8 cellular contexts compared by ENCODE assay signal in genomic region chr11:113874096-113874919, GRCh38. TPM values are rescaled to one million over a fixed set of nuclear protein-coding genes. Genes with fewer than 3 reads are reported as not detected.
A peak's percentile ranks its signal among the peaks of the same experiment; 100 is the strongest.
DNase-seq lines count a peak whose midpoint lies in the region; ATAC-seq and TF ChIP-seq lines count a peak whose summit lies in the region.

No MANE protein-coding gene starts in this region.

- TF ChIP-seq CTCF in A673 (conservative IDR thresholded peaks at IDR 0.05; ENCODE audit: low read depth, low read length) (no peak), SK-N-SH (IDR thresholded peaks at IDR 0.05) (no peak), foreskin keratinocyte (conservative IDR thresholded peaks at IDR 0.05) (no peak)

- H3K79me2 ChIP-seq in SK-N-SH (ENCODE audit: insufficient read depth) = peaks cover 48% of the 10 kb centered on the region; the same call in 1 of the 2 replicates

- peak overlapping the region; percentile 76 for H3K27ac ChIP-seq in A673 (ENCODE audit: low read depth, low read length, poor library complexity, severe bottlenecking)
- no peak overlapping the region; a peak in 1 of 4 replicates for H3K27ac ChIP-seq in SK-N-SH (ENCODE audit: low read depth in 2 of 2, low read length in 1 of 2)
- H3K27ac ChIP-seq in foreskin keratinocyte = peak overlapping the region; percentile 48

- peak overlapping the region; percentile 90 for H2AFZ ChIP-seq in SK-N-SH (ENCODE audit: low read depth)

- CTCF ChIA-PET in A673 (lab: Charles Lee) (no interaction called here), SK-N-SH (lab: Yijun Ruan, JAX) (interaction anchor here (1.1 to 1.9 kb wide), 3 partner anchors 10 to 144 kb away, joined by 3 to 5 read pairs (median 3); no protein-coding TSS in a partner anchor)

- H3K36me3 ChIP-seq in A673 (ENCODE audit: insufficient read depth, low read length, poor library complexity, severe bottlenecking) = no peaks in the 10 kb centered on the region
- no peaks in the 10 kb centered on the region for H3K36me3 ChIP-seq in SK-N-SH (replicated peaks in 1 of 2; ENCODE audit: control insufficient read depth in 1 of 2, insufficient read depth in 2 of 2, low read length in 1 of 2)

- BruUV-seq in A673 (replicated peaks; lab: Mats Ljungman, UMichigan) = TSS peak; percentile 57

- H3K4me2 ChIP-seq in SK-N-SH = peak overlapping the region; percentile 71

- H3F3A ChIP-seq in SK-N-SH (replicated peaks; ENCODE audit: insufficient read depth) = no peaks in the 10 kb centered on the region

- POLR2A ChIA-PET in A673 (lab: Charles Lee; ENCODE audit: low non-redundant PET) = no interaction called here
- POLR2A ChIA-PET in SK-N-SH (lab: Yijun Ruan, JAX) = interaction anchor here (1.5 kb wide), 1 partner anchor 533 kb away, joined by 4 read pairs; no protein-coding TSS in a partner anchor

- no peaks in the 10 kb centered on the region for H3K27me3 ChIP-seq in A673 (replicated peaks; ENCODE audit: insufficient read depth, low read depth, low read length, poor library complexity)
- no peaks in the 10 kb centered on the region for H3K27me3 ChIP-seq in SK-N-SH (ENCODE audit: insufficient read depth)
- H3K27me3 ChIP-seq in foreskin keratinocyte = no peaks in the 10 kb centered on the region

- no peak for TF ChIP-seq RAD21 in SK-N-SH (IDR thresholded peaks at IDR 0.05; ENCODE audit: low read length)

- 78% methylated on average over 26 of the region's 26 CpGs for WGBS in SK-N-SH (ENCODE audit: low lambda C conversion rate)

- intact Hi-C loops in A673 (cut with micrococcal nuclease; ENCODE audit: unreplicated experiment) = no loop called here

- peak overlapping the region; percentile 79; the same call in 1 of the 2 replicates for H3K9ac ChIP-seq in SK-N-SH

- ATAC-seq in GM21381 (IDR thresholded peaks at IDR 0.05; ENCODE audit: unreplicated experiment) (peak; percentile 1), foreskin keratinocyte (peak; percentile 8)

- H3K4me3 ChIP-seq in A673 (ENCODE audit: low read depth, low read length, poor library complexity, severe bottlenecking) (peak overlapping the region; percentile 91), SK-N-SH (ENCODE audit: low read depth in 2 of 2, low read length in 1 of 2) (peak overlapping the region; percentile 67 to 76)

- H3K4me1 ChIP-seq in A673 (ENCODE audit: insufficient read depth, low read length, poor library complexity, severe bottlenecking) = peaks cover 23% of the 10 kb centered on the region
- peaks cover 8 to 10% of the 10 kb centered on the region in 2 experiments; a peak in 3 of 4 replicates for H3K4me1 ChIP-seq in SK-N-SH (ENCODE audit: control insufficient read depth in 1 of 2, insufficient read depth in 2 of 2, low read depth in 1 of 2, low read length in 1 of 2)
- H3K4me1 ChIP-seq in foreskin keratinocyte = peaks cover 7% of the 10 kb centered on the region

- TF ChIP-seq EP300 in SK-N-SH (IDR thresholded peaks at IDR 0.05; ENCODE audit: borderline replicate concordance in 1 of 2, low read depth in 1 of 2, low read length in 1 of 2) = no peak

- H3K9me3 ChIP-seq in A673 (ENCODE audit: low read depth, low read length, poor library complexity, severe bottlenecking) = no peaks in the 10 kb centered on the region
- no peaks in the 10 kb centered on the region for H3K9me3 ChIP-seq in SK-N-SH

- no peaks in the 10 kb centered on the region for H3K9me2 ChIP-seq in SK-N-SH

- H4K20me1 ChIP-seq in SK-N-SH (ENCODE audit: insufficient read depth) = no peaks in the 10 kb centered on the region

- DNase-seq in A673 (ENCODE audit: low spot score) (peak; percentile 38), SK-N-SH (no peak), foreskin keratinocyte (peak; percentile 14 to 38), putamen (ENCODE audit: low spot score) (peak; percentile 30), NK-92 (lab: John Stamatoyannopoulos, UW; ENCODE audit: unreplicated experiment) (no peak), NCI-H2107 (lab: John Stamatoyannopoulos, UW) (no peak)
- DNase-seq in stimulated activated CD4-positive, alpha-beta T cell treated with anti-CD3 and anti-CD28 coated beads, Interleukin-2, amount 100 ng/mL, for 48 hours = no peak

TF ChIP-seq in SK-N-SH, 30 proteins besides CTCF, POLR2A, EP300 and RAD21:
- no peak for TF ChIP-seq JUND (IDR thresholded peaks at IDR 0.05)
- no peak for TF ChIP-seq NFIC (IDR thresholded peaks at IDR 0.05; ENCODE audit: borderline replicate concordance)
- no peak for TF ChIP-seq FOXM1 (IDR thresholded peaks at IDR 0.05; ENCODE audit: low read depth)
- TF ChIP-seq SIN3A (IDR thresholded peaks at IDR 0.05; ENCODE audit: borderline replicate concordance, low read depth, low read length) = no peak
- no peak for TF ChIP-seq TAF1 (IDR thresholded peaks at IDR 0.05; ENCODE audit: borderline replicate concordance, low read depth, low read length)
- TF ChIP-seq USF1 (IDR thresholded peaks at IDR 0.05; ENCODE audit: borderline replicate concordance, low read depth) = no peak

RNA-seq across cellular contexts. Expression of gene USP28, which starts 1.1 kb away (rescaled TPM):
- total RNA-seq in A673 (2021) = 23.7 and 37.6 TPM in 2 replicates
- 18.3 and 20.0 TPM in 2 replicates for polyA plus RNA-seq in SK-N-SH (2012; rRNA removed)
- 16.0 and 20.8 TPM in 2 replicates for polyA plus RNA-seq in SK-N-SH (2012; cell fraction: cytosol; rRNA removed)
- 22.6 and 45.7 TPM in 2 replicates for polyA plus RNA-seq in SK-N-SH (2012; cell fraction: nucleus; rRNA removed)
- total RNA-seq in foreskin keratinocyte = 38.7 and 45.5 TPM in 2 replicates
- 6.7 and 9.2 TPM in 2 replicates for polyA plus RNA-seq in foreskin keratinocyte

RNA-seq across cellular contexts. Expression of gene HTR3B, which starts 30.3 kb away (rescaled TPM):
- total RNA-seq in A673 (2021) = not detected in 2 replicates
- not detected in 2 replicates for polyA plus RNA-seq in SK-N-SH (2012; rRNA removed)
- not detected in 2 replicates for polyA plus RNA-seq in SK-N-SH (2012; cell fraction: cytosol; rRNA removed)
- polyA plus RNA-seq in SK-N-SH (2012; cell fraction: nucleus; rRNA removed) = not detected in 2 replicates
- total RNA-seq in foreskin keratinocyte = not detected in 2 replicates
- not detected in 2 replicates for polyA plus RNA-seq in foreskin keratinocyte

Comparison
In these comparisons a context has a peak if more than half of its experiments do, and no peak if none do; other contexts are left out.
1. DNase-seq: peak in A673 (single experiment), foreskin keratinocyte (2 of 2) and putamen (single experiment); none in SK-N-SH (single experiment), NK-92 (single experiment), stimulated activated CD4-positive, alpha-beta T cell treated with anti-CD3 and anti-CD28 coated beads, Interleukin-2, amount 100 ng/mL, for 48 hours (0 of 2) and NCI-H2107 (single experiment).
2. H3K27ac ChIP-seq: peak in A673 (single experiment) and foreskin keratinocyte (single experiment); none in SK-N-SH (0 of 2).